Comparison of ENCODE assay signal across 1 cellular context in the genomic region with DNA sequence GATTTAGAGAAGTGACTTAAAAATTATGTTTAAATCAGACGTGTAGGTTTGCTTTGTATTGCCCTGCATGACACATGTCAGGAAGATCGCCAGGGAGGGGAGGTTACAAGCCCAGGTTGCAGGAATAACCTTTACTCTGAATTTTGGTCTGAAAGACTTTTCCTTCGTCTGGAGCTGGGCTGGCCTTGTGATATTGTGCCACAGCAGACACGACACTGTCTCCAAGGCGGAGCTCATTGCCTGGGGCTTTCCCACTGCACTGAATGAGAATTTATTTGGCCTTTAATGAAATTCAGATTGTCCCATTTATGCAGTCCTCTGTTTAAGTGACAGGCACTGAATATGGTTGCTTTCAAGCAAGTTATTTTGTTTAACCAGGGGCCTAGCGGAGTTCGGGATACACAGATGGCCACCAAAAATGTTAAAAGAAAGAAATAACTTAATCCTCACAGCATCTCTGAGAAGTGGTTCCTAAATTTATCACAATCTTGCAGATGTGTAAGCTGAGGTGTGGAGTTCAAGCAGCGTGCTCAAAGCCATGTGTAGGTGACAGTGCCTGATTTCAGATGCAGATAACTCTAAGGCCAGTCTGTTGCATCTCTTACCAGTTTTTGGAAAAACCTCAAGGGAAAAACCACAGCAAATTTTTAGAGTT.
TF ChIP-seq lines count a peak whose summit lies in the region.

No MANE protein-coding gene starts in this region.

TF ChIP-seq in K562, 482 proteins besides CTCF, POLR2A, EP300 and RAD21 (continued from another document and continues in another):
- TF ChIP-seq ZFPM2 (CRISPR knock-in tag; IDR thresholded peaks at IDR 0.05): no peak
- 0 out of 2 replicates have a peak, but pooled peaks have one; percentile 18 for TF ChIP-seq DPF2 (IDR thresholded peaks at IDR 0.05)
- no peak for TF ChIP-seq PRPF4 (IDR thresholded peaks at IDR 0.05; ENCODE audit: insufficient read depth, low read depth, low read length, poor library complexity, severe bottlenecking)
- TF ChIP-seq FOXM1 (IDR thresholded peaks at IDR 0.05; ENCODE audit: low read depth): no peak
- no peak for TF ChIP-seq FOXM1 (CRISPR knock-in tag; IDR thresholded peaks at IDR 0.05; ENCODE audit: low read depth)
- TF ChIP-seq ESRRA (IDR thresholded peaks at IDR 0.05; ENCODE audit: borderline replicate concordance, low read depth): no peak
- TF ChIP-seq HBP1 (CRISPR knock-in tag; IDR thresholded peaks at IDR 0.05): no peak
- TF ChIP-seq ZNF263 (CRISPR knock-in tag; IDR thresholded peaks at IDR 0.05; ENCODE audit: borderline replicate concordance): no peak
- TF ChIP-seq KAT8 (IDR thresholded peaks at IDR 0.05; ENCODE audit: low read depth): no peak
- TF ChIP-seq MYC (IDR thresholded peaks at IDR 0.05; ENCODE audit: low read depth, low read length): 0 out of 2 replicates have a peak, but pooled peaks have one; percentile 44
- no peak for TF ChIP-seq MYC (CRISPR knock-in tag; IDR thresholded peaks at IDR 0.05; ENCODE audit: borderline replicate concordance, low read depth)
- TF ChIP-seq ZNF668 (CRISPR knock-in tag; IDR thresholded peaks at IDR 0.05): no peak
- TF ChIP-seq LARP7 (IDR thresholded peaks at IDR 0.05): no peak
- peak; percentile 50 for TF ChIP-seq L3MBTL2 (IDR thresholded peaks at IDR 0.05)
- TF ChIP-seq, protein P1, sequence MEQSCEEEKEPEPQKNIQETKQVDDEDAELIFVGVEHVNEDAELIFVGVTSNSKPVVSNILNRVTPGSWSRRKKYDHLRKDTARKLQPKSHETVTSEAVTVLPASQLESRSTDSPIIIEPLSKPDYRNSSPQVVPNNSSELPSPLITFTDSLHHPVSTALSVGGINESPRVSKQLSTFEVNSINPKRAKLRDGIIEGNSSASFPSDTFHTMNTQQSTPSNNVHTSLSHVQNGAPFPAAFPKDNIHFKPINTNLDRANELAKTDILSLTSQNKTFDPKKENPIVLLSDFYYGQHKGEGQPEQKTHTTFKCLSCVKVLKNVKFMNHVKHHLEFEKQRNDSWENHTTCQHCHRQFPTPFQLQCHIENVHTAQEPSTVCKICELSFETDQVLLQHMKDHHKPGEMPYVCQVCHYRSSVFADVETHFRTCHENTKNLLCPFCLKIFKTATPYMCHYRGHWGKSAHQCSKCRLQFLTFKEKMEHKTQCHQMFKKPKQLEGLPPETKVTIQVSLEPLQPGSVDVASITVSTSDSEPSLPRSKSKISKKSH (CRISPR knock-in tag; IDR thresholded peaks at IDR 0.05): no peak
- TF ChIP-seq TAF1 (IDR thresholded peaks at IDR 0.05; ENCODE audit: control insufficient read depth, extremely low read depth, insufficient read depth, low read length, severe bottlenecking): no peak
- no peak for TF ChIP-seq RFX5 (IDR thresholded peaks at IDR 0.05; ENCODE audit: low read depth, low read length)
- no peak for TF ChIP-seq CBX2 (IDR thresholded peaks at IDR 0.05; ENCODE audit: insufficient read depth, low read length, poor library complexity, severe bottlenecking)
- TF ChIP-seq ZKSCAN8 (CRISPR knock-in tag; IDR thresholded peaks at IDR 0.05): no peak
- no peak for TF ChIP-seq SMAD3 (CRISPR knock-in tag; conservative IDR thresholded peaks at IDR 0.05)
- no peak for TF ChIP-seq HDAC2 (IDR thresholded peaks at IDR 0.05)
- TF ChIP-seq, protein P2, sequence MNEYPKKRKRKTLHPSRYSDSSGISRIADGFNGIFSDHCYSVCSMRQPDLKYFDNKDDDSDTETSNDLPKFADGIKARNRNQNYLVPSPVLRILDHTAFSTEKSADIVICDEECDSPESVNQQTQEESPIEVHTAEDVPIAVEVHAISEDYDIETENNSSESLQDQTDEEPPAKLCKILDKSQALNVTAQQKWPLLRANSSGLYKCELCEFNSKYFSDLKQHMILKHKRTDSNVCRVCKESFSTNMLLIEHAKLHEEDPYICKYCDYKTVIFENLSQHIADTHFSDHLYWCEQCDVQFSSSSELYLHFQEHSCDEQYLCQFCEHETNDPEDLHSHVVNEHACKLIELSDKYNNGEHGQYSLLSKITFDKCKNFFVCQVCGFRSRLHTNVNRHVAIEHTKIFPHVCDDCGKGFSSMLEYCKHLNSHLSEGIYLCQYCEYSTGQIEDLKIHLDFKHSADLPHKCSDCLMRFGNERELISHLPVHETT (CRISPR knock-in tag; conservative IDR thresholded peaks at IDR 0.05 in 1 of 2, IDR thresholded peaks at IDR 0.05 in 1 of 2): 0 out of 4 replicates have a peak, but pooled peaks of 1 of the 2 experiments have one; percentile 38
- TF ChIP-seq THRA (IDR thresholded peaks at IDR 0.05): no peak
- 0 out of 2 replicates have a peak, but pooled peaks have one; percentile 10 for TF ChIP-seq ZNF766 (CRISPR knock-in tag; conservative IDR thresholded peaks at IDR 0.05)
- TF ChIP-seq ZBTB40 (IDR thresholded peaks at IDR 0.05): no peak
- no peak for TF ChIP-seq ZBTB40 (CRISPR knock-in tag; IDR thresholded peaks at IDR 0.05)
- no peak for TF ChIP-seq POLR3G (IDR thresholded peaks at IDR 0.05; ENCODE audit: extremely low read depth, insufficient read length, insufficient replicate concordance)
- no peak for TF ChIP-seq GABPA (tag; conservative IDR thresholded peaks at IDR 0.05; ENCODE audit: low read depth)
- TF ChIP-seq ZBTB8A (IDR thresholded peaks at IDR 0.05; ENCODE audit: partially characterized antibody): no peak
- TF ChIP-seq ZNF551 (CRISPR knock-in tag; IDR thresholded peaks at IDR 0.05): no peak
- TF ChIP-seq CTBP1 (IDR thresholded peaks at IDR 0.05; ENCODE audit: borderline replicate concordance): peak; percentile 57; the same call in 1 of the 2 replicates
- no peak for TF ChIP-seq MAFF (IDR thresholded peaks at IDR 0.05; ENCODE audit: low read length)
- TF ChIP-seq TCF3 (CRISPR knock-in tag; IDR thresholded peaks at IDR 0.05): peak; percentile 22; the same call in 1 of the 2 replicates
- no peak for TF ChIP-seq ZNF699 (CRISPR knock-in tag; IDR thresholded peaks at IDR 0.05; ENCODE audit: insufficient replicate concordance)
- TF ChIP-seq TOE1 (IDR thresholded peaks at IDR 0.05; ENCODE audit: borderline replicate concordance): no peak
- TF ChIP-seq TOE1 (CRISPR knock-in tag; IDR thresholded peaks at IDR 0.05; ENCODE audit: borderline replicate concordance, low read depth): no peak
- peak; percentile 31; the same call in 1 of the 2 replicates for TF ChIP-seq ARID1B (IDR thresholded peaks at IDR 0.05)
- no peak for TF ChIP-seq NEUROD1 (IDR thresholded peaks at IDR 0.05; ENCODE audit: borderline replicate concordance, low read depth, low read length, partially characterized antibody)
- TF ChIP-seq ZNF274 (IDR thresholded peaks at IDR 0.05; ENCODE audit: borderline replicate concordance, low read depth, low read length): no peak
- TF ChIP-seq, protein P3, sequence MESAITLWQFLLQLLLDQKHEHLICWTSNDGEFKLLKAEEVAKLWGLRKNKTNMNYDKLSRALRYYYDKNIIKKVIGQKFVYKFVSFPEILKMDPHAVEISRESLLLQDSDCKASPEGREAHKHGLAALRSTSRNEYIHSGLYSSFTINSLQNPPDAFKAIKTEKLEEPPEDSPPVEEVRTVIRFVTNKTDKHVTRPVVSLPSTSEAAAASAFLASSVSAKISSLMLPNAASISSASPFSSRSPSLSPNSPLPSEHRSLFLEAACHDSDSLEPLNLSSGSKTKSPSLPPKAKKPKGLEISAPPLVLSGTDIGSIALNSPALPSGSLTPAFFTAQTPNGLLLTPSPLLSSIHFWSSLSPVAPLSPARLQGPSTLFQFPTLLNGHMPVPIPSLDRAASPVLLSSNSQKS (CRISPR knock-in tag; IDR thresholded peaks at IDR 0.05): no peak
- no peak for TF ChIP-seq NR4A1 (CRISPR knock-in tag; IDR thresholded peaks at IDR 0.05)
- TF ChIP-seq NR4A1 (tag; IDR thresholded peaks at IDR 0.05): no peak
- TF ChIP-seq DIDO1 (tag; IDR thresholded peaks at IDR 0.05; ENCODE audit: low read depth): no peak
- peak; percentile 35 for TF ChIP-seq TAL1 (IDR thresholded peaks at IDR 0.05)
- no peak for TF ChIP-seq ZNF512 (tag; IDR thresholded peaks at IDR 0.05)
- TF ChIP-seq ASH1L (IDR thresholded peaks at IDR 0.05; ENCODE audit: borderline replicate concordance, low read depth, partially characterized antibody): no peak
- no peak for TF ChIP-seq ZNF507 (tag; conservative IDR thresholded peaks at IDR 0.05)
- TF ChIP-seq TCF15 (CRISPR knock-in tag; IDR thresholded peaks at IDR 0.05): no peak
